9 cellular contexts compared by ENCODE assay signal in the genomic region with DNA sequence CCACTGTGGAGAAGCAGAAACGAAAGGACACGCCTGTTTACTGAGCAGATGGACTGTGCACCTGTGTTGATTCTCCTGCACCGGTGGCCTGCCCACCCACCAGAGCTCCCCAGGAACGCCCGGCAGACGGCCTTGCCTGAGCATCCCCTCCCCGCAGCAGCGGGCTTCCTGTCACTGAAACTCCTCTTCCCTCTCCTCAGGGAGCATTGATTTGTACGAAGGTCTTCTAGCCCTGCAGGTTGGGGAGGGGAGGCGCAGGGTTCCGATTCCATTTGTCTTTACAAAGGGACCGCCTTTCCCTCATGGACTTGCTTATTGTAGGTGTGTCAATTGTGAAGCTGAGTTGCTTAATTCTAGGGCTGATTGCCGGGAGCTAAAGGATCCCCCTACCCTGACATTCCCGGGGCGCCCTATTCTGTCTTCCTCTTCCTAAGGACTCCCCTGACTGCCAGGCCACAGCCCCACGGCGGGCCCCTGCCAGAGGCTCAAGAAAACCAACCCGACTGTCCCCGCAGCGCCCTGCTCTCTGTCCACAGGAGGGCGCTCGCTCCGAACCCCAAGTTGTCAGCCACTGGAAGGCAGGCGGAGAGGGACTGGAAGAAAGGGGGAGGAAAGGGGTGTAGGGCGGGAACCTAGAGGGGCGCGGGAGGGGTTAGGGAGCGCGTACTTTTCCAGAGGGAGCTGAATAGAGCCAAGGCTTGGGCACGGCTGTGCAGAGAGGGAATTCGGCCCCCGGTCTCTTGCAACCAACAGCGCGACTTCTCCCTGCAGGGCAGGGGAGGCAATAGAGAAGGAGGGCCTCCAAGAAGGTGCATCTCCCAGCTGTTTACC. TPM values are rescaled to one million over a fixed set of nuclear protein-coding genes. Genes with fewer than 3 reads are reported as not detected.
DNase-seq lines count a peak whose midpoint lies in the region; ATAC-seq and TF ChIP-seq lines count a peak whose summit lies in the region.
"Had no signal": no experiment of that assay in that cellular context is flagged by ENCODE, and none has a peak within 500 bp of the region (broad histone marks: within the 10 kb centered on the region; RNA-seq: fewer than 3 reads in every experiment).

No MANE protein-coding gene starts in this region.

- no peaks in the 10 kb centered on the region for H3K9me3 Mint-ChIP-seq in activated naive CD8-positive, alpha-beta T cell (ENCODE audit: low read depth)

- H3K9me3 ChIP-seq in neutrophil: no peaks in the 10 kb centered on the region

- H3K4me3 Mint-ChIP-seq in activated naive CD8-positive, alpha-beta T cell: peak overlapping the region; percentile 93

- ATAC-seq in GM18907 (IDR thresholded peaks at IDR 0.05; ENCODE audit: unreplicated experiment): no peak

- H3K27me3 Mint-ChIP-seq in activated naive CD8-positive, alpha-beta T cell: no peaks in the 10 kb centered on the region

- peaks cover 67% of the 10 kb centered on the region for H3K4me1 Mint-ChIP-seq in activated naive CD8-positive, alpha-beta T cell (ENCODE audit: low read depth)

- no peaks in the 10 kb centered on the region for H3K36me3 Mint-ChIP-seq in activated naive CD8-positive, alpha-beta T cell

- H3K27ac ChIP-seq in neutrophil: peak overlapping the region; percentile 92

- H3K36me3 ChIP-seq in neutrophil: peaks cover 14% of the 10 kb centered on the region

- TF ChIP-seq CTCF in neutrophil (IDR thresholded peaks at IDR 0.05): peak; percentile 92

- peak overlapping the region; percentile 95 for H3K27ac Mint-ChIP-seq in activated naive CD8-positive, alpha-beta T cell

- peaks cover 53 to 64% of the 10 kb centered on the region in 2 experiments for H3K4me1 ChIP-seq in neutrophil (ENCODE audit: control insufficient read depth in 1 of 2, insufficient read depth in 1 of 2, low read depth in 1 of 2, low read length in 1 of 2)

- DNase-seq in DMS 273 (lab: John Stamatoyannopoulos, UW; ENCODE audit: unreplicated experiment) (peak; percentile 96), M059J (ENCODE audit: low read depth) (peak; percentile 82), SKM-1 (lab: John Stamatoyannopoulos, UW; ENCODE audit: unreplicated experiment) (peak; percentile 89), glomerular visceral epithelial cell (ENCODE audit: extremely low spot score) (peak; percentile 90), superior temporal gyrus (ENCODE audit: extremely low spot score) (peak; percentile 84)

- H3K4me3 ChIP-seq in neutrophil (ENCODE audit: low read depth in 1 of 2, low read length in 1 of 2): peak overlapping the region; percentile 75 to 91

- H3K27me3 ChIP-seq in neutrophil: no peaks in the 10 kb centered on the region

RNA-seq across cellular contexts. Expression of a gene that starts 2.8 kb away (rescaled TPM):
- total RNA-seq in M059J (2014; rRNA removed; shearing (Covaris generic)): 526 and 547 TPM in 2 replicates

RNA-seq across cellular contexts. Expression of a gene that starts 7.8 kb away (rescaled TPM):
- not detected in 2 replicates for total RNA-seq in M059J (2014; rRNA removed; shearing (Covaris generic))

RNA-seq across cellular contexts. Expression of a gene that starts 12.6 kb away (rescaled TPM):
- total RNA-seq in M059J (2014; rRNA removed; shearing (Covaris generic)): 2.9 and 12.3 TPM in 2 replicates

RNA-seq across cellular contexts. Expression of a gene that starts 16.1 kb away (rescaled TPM):
- total RNA-seq in M059J (2014; rRNA removed; shearing (Covaris generic)): 5.2 and 5.8 TPM in 2 replicates
- total RNA-seq: T-helper 2 cell treated with Interferon-gamma antibody and Interleukin-4, amounts not matched to agents 100 ng/mL and 5 ng/mL, for 36 hours had no signal

RNA-seq across cellular contexts. Expression of a gene that starts 32.7 kb away (rescaled TPM):
- total RNA-seq in M059J (2014; rRNA removed; shearing (Covaris generic)): 14.4 and 19.6 TPM in 2 replicates
